ENCODE assay signal across 18 cellular contexts in the genomic region with DNA sequence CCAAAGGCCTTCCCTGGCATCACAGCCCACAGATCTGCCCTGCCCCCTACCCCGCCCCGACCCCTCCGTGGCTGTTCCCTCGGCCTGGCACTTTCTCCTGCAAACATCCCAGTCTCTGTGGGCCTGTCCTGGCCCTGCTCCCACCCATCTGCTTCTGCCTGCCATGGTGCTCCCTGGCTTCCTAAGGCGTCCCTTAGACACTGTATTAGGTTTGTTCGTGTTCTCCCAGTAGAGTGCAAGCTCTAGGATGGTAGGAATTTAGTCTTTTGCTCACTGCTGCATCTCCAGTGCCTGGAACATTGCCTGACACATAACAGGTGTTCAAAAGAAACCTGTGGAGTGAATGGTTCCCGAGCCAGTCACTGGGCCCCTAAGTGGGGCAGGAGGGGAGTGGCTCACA.
"Had no signal": no experiment of that assay in that cellular context is flagged by ENCODE, and none has a peak within 500 bp of the region (broad histone marks: within the 10 kb centered on the region; RNA-seq: fewer than 3 reads in every experiment).

No MANE protein-coding gene starts in this region.

- H3K27me3 ChIP-seq: breast epithelium, esophagus squamous epithelium, sigmoid colon, suprapubic skin had no signal

- H3K36me3 Mint-ChIP-seq: activated naive CD8-positive, alpha-beta T cell treated with anti-CD3 and anti-CD28 coated beads for 36 hours had no signal

- H3K27ac ChIP-seq: breast epithelium, esophagus squamous epithelium, psoas muscle, sigmoid colon, suprapubic skin had no signal

- H3K4me1 Mint-ChIP-seq: activated T-helper 17 cell treated with anti-CD3 and anti-CD28 coated beads, Interleukin-2, amount 50 U/mL, for 72 hours had no signal

- H3K4me1 ChIP-seq: breast epithelium, psoas muscle had no signal

- H3K27me3 Mint-ChIP-seq: activated CD4-positive, alpha-beta memory T cell treated with anti-CD3 and anti-CD28 coated beads, Interleukin-2, amount 10 ng/mL, durations not matched to agents 7 days and 5 days; activated naive CD8-positive, alpha-beta T cell treated with anti-CD3 and anti-CD28 coated beads for 36 hours; activated T-helper 17 cell treated with anti-CD3 and anti-CD28 coated beads, Interleukin-2, amount 50 U/mL, for 72 hours; naive thymus-derived CD8-positive, alpha-beta T cell; type B pancreatic cell had no signal

- H3K4me3 ChIP-seq: breast epithelium, esophagus squamous epithelium, lung, mucosa of descending colon, psoas muscle, sigmoid colon, suprapubic skin had no signal

- H3K27ac Mint-ChIP-seq: activated CD4-positive, alpha-beta memory T cell treated with anti-CD3 and anti-CD28 coated beads, Interleukin-2, amount 10 ng/mL, durations not matched to agents 7 days and 5 days; activated naive CD8-positive, alpha-beta T cell treated with anti-CD3 and anti-CD28 coated beads for 36 hours; activated T-helper 17 cell treated with anti-CD3 and anti-CD28 coated beads, Interleukin-2, amount 50 U/mL, for 72 hours; type B pancreatic cell had no signal

- ATAC-seq: activated T-helper 17 cell treated with anti-CD3 and anti-CD28 coated beads, Interleukin-2, amount 50 U/mL, for 72 hours; left colon; mucosa of descending colon; naive thymus-derived CD8-positive, alpha-beta T cell; psoas muscle had no signal

- H3K9me3 ChIP-seq: breast epithelium, esophagus squamous epithelium, mucosa of descending colon, psoas muscle, sigmoid colon, suprapubic skin had no signal

- H3K4me3 Mint-ChIP-seq: activated CD4-positive, alpha-beta memory T cell treated with anti-CD3 and anti-CD28 coated beads, Interleukin-2, amount 10 ng/mL, durations not matched to agents 7 days and 5 days; activated naive CD8-positive, alpha-beta T cell treated with anti-CD3 and anti-CD28 coated beads for 36 hours; activated T-helper 17 cell treated with anti-CD3 and anti-CD28 coated beads, Interleukin-2, amount 50 U/mL, for 72 hours; naive thymus-derived CD8-positive, alpha-beta T cell; type B pancreatic cell had no signal

- H3K9me3 Mint-ChIP-seq: activated CD4-positive, alpha-beta memory T cell treated with anti-CD3 and anti-CD28 coated beads, Interleukin-2, amount 10 ng/mL, durations not matched to agents 7 days and 5 days; activated naive CD8-positive, alpha-beta T cell treated with anti-CD3 and anti-CD28 coated beads for 36 hours; activated T-helper 17 cell treated with anti-CD3 and anti-CD28 coated beads, Interleukin-2, amount 50 U/mL, for 72 hours; naive thymus-derived CD8-positive, alpha-beta T cell; type B pancreatic cell had no signal

- DNase-seq: activated CD4-positive, alpha-beta memory T cell treated with anti-CD3 and anti-CD28 coated beads, Interleukin-2, amount 10 ng/mL, durations not matched to agents 7 days and 5 days; activated naive CD8-positive, alpha-beta T cell treated with anti-CD3 and anti-CD28 coated beads for 36 hours; aorta; esophagus squamous epithelium; foreskin fibroblast; glutamatergic neuron; left colon; mucosa of descending colon; naive thymus-derived CD8-positive, alpha-beta T cell; nucleus accumbens; psoas muscle; sigmoid colon; stimulated activated naive CD4-positive, alpha-beta T cell treated with Interleukin-2 at 50 U/mL for 16 hours had no signal
